2 cellular contexts compared by ENCODE assay signal in genomic region chr17:15270628-15271381, GRCh38.
TF ChIP-seq lines count a peak whose summit lies in the region.

No MANE protein-coding gene starts in this region.

TF ChIP-seq in A549, 52 proteins besides CTCF, POLR2A, EP300 and RAD21:
- TF ChIP-seq TP53 (CRISPR knock-in tag; IDR thresholded peaks at IDR 0.05) (no peak), CHD4 (IDR thresholded peaks at IDR 0.05; ENCODE audit: borderline replicate concordance) (no peak), KDM5A (IDR thresholded peaks at IDR 0.05) (no peak), RFX5 (IDR thresholded peaks at IDR 0.05) (no peak), PHF8 (IDR thresholded peaks at IDR 0.05; ENCODE audit: borderline replicate concordance, low read depth) (no peak), RNF2 (IDR thresholded peaks at IDR 0.05; ENCODE audit: borderline replicate concordance, low read depth) (no peak), EHMT2 (IDR thresholded peaks at IDR 0.05; ENCODE audit: low read depth) (no peak)

TF ChIP-seq in IMR-90, 13 proteins besides CTCF, POLR2A, EP300 and RAD21:
- TF ChIP-seq FOS (IDR thresholded peaks at IDR 0.05; ENCODE audit: low read depth, low read length) (no peak), SMC3 (IDR thresholded peaks at IDR 0.05; ENCODE audit: low read depth, low read length) (no peak), NFE2L2 (IDR thresholded peaks at IDR 0.05; ENCODE audit: low read depth, low read length) (no peak), CEBPB (IDR thresholded peaks at IDR 0.05; ENCODE audit: low read depth, low read length) (no peak), ELK1 (IDR thresholded peaks at IDR 0.05; ENCODE audit: borderline replicate concordance, low read depth, low read length) (no peak), CHD1 (IDR thresholded peaks at IDR 0.05; ENCODE audit: low read depth, low read length) (no peak), MXI1 (IDR thresholded peaks at IDR 0.05; ENCODE audit: borderline replicate concordance, low read depth, low read length) (no peak), RFX5 (IDR thresholded peaks at IDR 0.05; ENCODE audit: low read depth, low read length) (no peak), MAFK (IDR thresholded peaks at IDR 0.05; ENCODE audit: low read depth, low read length) (no peak), BHLHE40 (IDR thresholded peaks at IDR 0.05; ENCODE audit: low read depth, low read length) (no peak), USF2 (IDR thresholded peaks at IDR 0.05; ENCODE audit: low read depth, low read length) (no peak), MAZ (IDR thresholded peaks at IDR 0.05; ENCODE audit: borderline replicate concordance, low read depth, low read length) (no peak), RCOR1 (IDR thresholded peaks at IDR 0.05; ENCODE audit: insufficient replicate concordance, low read length) (no peak)
